Comparison of ENCODE assay signal across 7 cellular contexts in the genomic region with DNA sequence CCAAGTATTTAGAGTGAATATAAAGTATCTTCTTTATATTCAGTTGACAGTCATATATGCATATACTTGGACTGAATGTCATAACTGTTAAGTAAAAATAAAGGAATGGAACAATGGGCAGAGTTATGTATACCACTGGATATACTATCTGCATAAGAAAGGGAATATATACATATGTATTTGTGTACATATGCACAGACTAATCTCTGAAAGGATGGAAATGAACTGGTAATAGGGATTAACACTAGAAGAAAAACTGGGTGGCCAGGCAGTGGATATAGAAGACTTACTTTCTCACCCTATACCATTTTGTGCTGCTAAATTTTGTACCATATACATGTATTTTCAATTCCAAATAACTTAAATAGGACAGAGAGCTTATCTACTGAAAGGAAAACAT.
"Had no signal": no experiment of that assay in that cellular context is flagged by ENCODE, and none has a peak within 500 bp of the region (broad histone marks: within the 10 kb centered on the region; RNA-seq: fewer than 3 reads in every experiment).

No MANE protein-coding gene starts in this region.

- FAIRE-seq: GM12878, GM12891, GM12892, GM18507, GM19239 had no signal

- DNase-seq: GDM1, GF-D8 had no signal

- H3K4me3 ChIP-seq: GM12878 had no signal

- ATAC-seq: GM12878 had no signal
